17 cellular contexts compared by ENCODE assay signal in the genomic region with DNA sequence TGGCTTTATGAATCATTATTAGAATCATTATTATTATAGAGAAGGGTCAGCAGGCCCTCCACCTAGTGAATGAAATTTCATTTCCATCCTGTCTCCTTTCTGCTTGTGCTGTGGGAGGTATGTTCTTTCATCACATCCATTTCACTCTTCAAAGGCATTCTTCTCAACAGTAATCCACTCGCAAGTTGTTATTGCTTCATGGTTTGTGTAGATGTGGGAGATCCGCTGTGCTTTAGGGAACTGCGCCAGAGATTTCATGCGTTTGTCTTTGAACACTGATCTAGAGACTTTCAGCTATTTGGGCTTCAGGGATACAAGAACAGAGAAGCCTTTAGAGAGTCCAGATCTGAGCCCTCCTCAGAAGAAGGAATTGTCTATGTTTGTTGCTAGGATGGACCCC. TPM values are rescaled to one million over a fixed set of nuclear protein-coding genes. Genes with fewer than 3 reads are reported as not detected.
DNase-seq lines count a peak whose midpoint lies in the region; ATAC-seq and TF ChIP-seq lines count a peak whose summit lies in the region.
"Had no signal": no experiment of that assay in that cellular context is flagged by ENCODE, and none has a peak within 500 bp of the region (broad histone marks: within the 10 kb centered on the region; RNA-seq: fewer than 3 reads in every experiment).

No MANE protein-coding gene starts in this region.

- no peak overlapping the region for H3K27ac Mint-ChIP-seq in stimulated activated effector memory CD8-positive, alpha-beta T cell treated with anti-CD3 and anti-CD28 coated beads, Interleukin-12 subunit alpha, Interleukin-12 subunit beta, amount 100 ng/mL, for 72 hours
- H3K27ac Mint-ChIP-seq: CD4-positive, alpha-beta T cell had no signal

- no peaks in the 10 kb centered on the region for H3K4me1 ChIP-seq in gastrocnemius medialis
- H3K4me1 ChIP-seq: Caco-2 had no signal

- H3K27ac ChIP-seq in gastrocnemius medialis: no peak overlapping the region
- H3K27ac ChIP-seq: C4-2B had no signal

- ATAC-seq in stimulated activated effector memory CD8-positive, alpha-beta T cell treated with anti-CD3 and anti-CD28 coated beads, Interleukin-12 subunit alpha, Interleukin-12 subunit beta, amount 100 ng/mL, for 72 hours: no peak
- no peak for ATAC-seq in gastrocnemius medialis
- ATAC-seq in SK-N-SH treated with all-trans-retinoic acid at 6 μM for 48 hours: no peak
- ATAC-seq: HCT116 had no signal

- H3K9me3 ChIP-seq in gastrocnemius medialis: no peaks in the 10 kb centered on the region
- H3K9me3 ChIP-seq: Caco-2 had no signal

- TF ChIP-seq CTCF in astrocyte of the spinal cord (IDR thresholded peaks at IDR 0.05; ENCODE audit: low read depth, low read length) (no peak), fibroblast of villous mesenchyme (IDR thresholded peaks at IDR 0.05; ENCODE audit: insufficient read depth, low read depth, low read length) (no peak), gastrocnemius medialis (IDR thresholded peaks at IDR 0.05 in 4 of 5, conservative IDR thresholded peaks at IDR 0.05 in 1 of 5) (no peak)

- intact Hi-C loops in gastrocnemius medialis (cut with DNase I; ENCODE audit: low total_unique reads): no loop called here

- H3K36me3 Mint-ChIP-seq in stimulated activated effector memory CD8-positive, alpha-beta T cell treated with anti-CD3 and anti-CD28 coated beads, Interleukin-12 subunit alpha, Interleukin-12 subunit beta, amount 100 ng/mL, for 72 hours: no peaks in the 10 kb centered on the region

- DNase-seq in NCI-H226: peak; percentile 6
- peak; percentile 47 for DNase-seq in astrocyte of the spinal cord (ENCODE audit: low read depth, low spot score)
- DNase-seq in fibroblast of villous mesenchyme (ENCODE audit: low read depth): peak; percentile 59
- DNase-seq in stimulated activated effector memory CD8-positive, alpha-beta T cell treated with anti-CD3 and anti-CD28 coated beads, Interleukin-12 subunit alpha, Interleukin-12 subunit beta, amount 100 ng/mL, for 72 hours (ENCODE audit: low spot score in 2 of 2): no peak
- no peak for DNase-seq in gastrocnemius medialis
- DNase-seq: ACHN; Caco-2; CD4-positive, alpha-beta T cell; DMS153; DMS79; GF-D8; GOT3; H7; IMR-90 had no signal

- H3K4me3 ChIP-seq in astrocyte of the spinal cord (ENCODE audit: low read depth, low read length) (no peak overlapping the region), fibroblast of villous mesenchyme (ENCODE audit: low read depth, low read length) (no peak overlapping the region), gastrocnemius medialis (no peak overlapping the region)

- no peaks in the 10 kb centered on the region for H3K27me3 ChIP-seq in gastrocnemius medialis

- in situ Hi-C loops in astrocyte of the spinal cord (cut with HindIII; ENCODE audit: low sequenced_read_pairs): no loop called here
- in situ Hi-C loops in gastrocnemius medialis (cut with MboI; ENCODE audit: low sequenced_read_pairs in 4 of 4): no loop called here

- TF ChIP-seq POLR2A in gastrocnemius medialis (IDR thresholded peaks at IDR 0.05): no peak

- H3K9me3 Mint-ChIP-seq in stimulated activated effector memory CD8-positive, alpha-beta T cell treated with anti-CD3 and anti-CD28 coated beads, Interleukin-12 subunit alpha, Interleukin-12 subunit beta, amount 100 ng/mL, for 72 hours: no peaks in the 10 kb centered on the region
- H3K9me3 Mint-ChIP-seq: CD4-positive, alpha-beta T cell had no signal

- no peaks in the 10 kb centered on the region for H3K36me3 ChIP-seq in gastrocnemius medialis

- no peak overlapping the region for H3K4me3 Mint-ChIP-seq in stimulated activated effector memory CD8-positive, alpha-beta T cell treated with anti-CD3 and anti-CD28 coated beads, Interleukin-12 subunit alpha, Interleukin-12 subunit beta, amount 100 ng/mL, for 72 hours
- H3K4me3 Mint-ChIP-seq: CD4-positive, alpha-beta T cell had no signal

- no peaks in the 10 kb centered on the region for H3K4me1 Mint-ChIP-seq in stimulated activated effector memory CD8-positive, alpha-beta T cell treated with anti-CD3 and anti-CD28 coated beads, Interleukin-12 subunit alpha, Interleukin-12 subunit beta, amount 100 ng/mL, for 72 hours

TF ChIP-seq in SK-N-SH treated with all-trans-retinoic acid at 6 μM for 48 hours, 23 proteins besides CTCF, POLR2A, EP300 and RAD21:
- no peak for TF ChIP-seq ZC3H10 (CRISPR knock-in tag; IDR thresholded peaks at IDR 0.05)
- no peak for TF ChIP-seq ZNF70 (CRISPR knock-in tag; IDR thresholded peaks at IDR 0.05)
- no peak for TF ChIP-seq TOX (CRISPR knock-in tag; IDR thresholded peaks at IDR 0.05; ENCODE audit: borderline replicate concordance)
- no peak for TF ChIP-seq OSR1 (CRISPR knock-in tag; IDR thresholded peaks at IDR 0.05)

RNA-seq across cellular contexts. Expression of gene PUDP, which starts 53.5 kb away (rescaled TPM):
- total RNA-seq in fibroblast of villous mesenchyme: 11.0 and 15.1 TPM in 2 replicates
- 10 to 100 TPM in 3 of 4 donors, 1 to 10 TPM in 1; 7.2 to 31.2 (median 22.8) TPM for total RNA-seq in gastrocnemius medialis

RNA-seq across cellular contexts. Expression of gene STS, which starts 54.0 kb away (rescaled TPM):
- 4.5 and 6.9 TPM in 2 replicates for total RNA-seq in fibroblast of villous mesenchyme
- total RNA-seq in gastrocnemius medialis: 1 to 10 TPM; 1.7 to 6.7 (median 4.4) TPM

Comparison
In these comparisons a context has a peak if more than half of its experiments do, and no peak if none do; other contexts are left out.
1. DNase-seq: peak in NCI-H226 (single experiment), astrocyte of the spinal cord (single experiment) and fibroblast of villous mesenchyme (single experiment); none in stimulated activated effector memory CD8-positive, alpha-beta T cell treated with anti-CD3 and anti-CD28 coated beads, Interleukin-12 subunit alpha, Interleukin-12 subunit beta, amount 100 ng/mL, for 72 hours (0 of 2) and gastrocnemius medialis (0 of 2).